Comparison of ENCODE assay signal across 1 cellular context in genomic region chr1:18175530-18176377, GRCh38.
TF ChIP-seq lines count a peak whose summit lies in the region.

No MANE protein-coding gene starts in this region.

TF ChIP-seq in GM23338, 12 proteins besides CTCF, POLR2A, EP300 and RAD21 (continued from another document):
- TF ChIP-seq, protein P1, sequence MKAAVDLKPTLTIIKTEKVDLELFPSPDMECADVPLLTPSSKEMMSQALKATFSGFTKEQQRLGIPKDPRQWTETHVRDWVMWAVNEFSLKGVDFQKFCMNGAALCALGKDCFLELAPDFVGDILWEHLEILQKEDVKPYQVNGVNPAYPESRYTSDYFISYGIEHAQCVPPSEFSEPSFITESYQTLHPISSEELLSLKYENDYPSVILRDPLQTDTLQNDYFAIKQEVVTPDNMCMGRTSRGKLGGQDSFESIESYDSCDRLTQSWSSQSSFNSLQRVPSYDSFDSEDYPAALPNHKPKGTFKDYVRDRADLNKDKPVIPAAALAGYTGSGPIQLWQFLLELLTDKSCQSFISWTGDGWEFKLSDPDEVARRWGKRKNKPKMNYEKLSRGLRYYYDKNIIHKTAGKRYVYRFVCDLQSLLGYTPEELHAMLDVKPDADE (IDR thresholded peaks at IDR 0.05): no peak
